In genomic region chr19:35757749-35758608, GRCh38 we compare ENCODE assay signal across 8 cellular contexts. TPM values are rescaled to one million over a fixed set of nuclear protein-coding genes. Genes with fewer than 3 reads are reported as not detected.
DNase-seq lines count a peak whose midpoint lies in the region; ATAC-seq, FAIRE-seq and TF ChIP-seq lines count a peak whose summit lies in the region.

TSS of gene PROSER3 (plus strand) at chr19:35758176. CDS start at chr19:35758216, 40 bp downstream.

- H3K9me3 ChIP-seq in HUES64 (ENCODE audit: insufficient read depth, low read depth, low read length) (no peaks in the 10 kb centered on the region), OCI-LY1 (ENCODE audit: low read length) (no peaks in the 10 kb centered on the region), mesodermal cell (ENCODE audit: control insufficient read depth, low read length) (no peaks in the 10 kb centered on the region)

- H3K27ac ChIP-seq in HUES64 (ENCODE audit: low read depth, low read length), result peak within 1 kb of the TSS; percentile 92
- H3K27ac ChIP-seq in OCI-LY1 (ENCODE audit: low read depth, low read length, poor library complexity, severe bottlenecking), result peak within 1 kb of the TSS; percentile 85
- H3K27ac ChIP-seq in mesodermal cell (ENCODE audit: low read depth, low read length, severe bottlenecking), result peak within 1 kb of the TSS; percentile 98

- H3K9me3 Mint-ChIP-seq in Calu3 (ENCODE audit: low read depth, unreplicated experiment), result no peaks in the 10 kb centered on the region

- H3K4me1 ChIP-seq in HUES64 (ENCODE audit: insufficient read depth, low read length), result peaks cover 9% of the 10 kb centered on the region; the same call in 1 of the 2 replicates
- peaks cover 21% of the 10 kb centered on the region for H3K4me1 ChIP-seq in OCI-LY1 (ENCODE audit: insufficient read depth, low read length, severe bottlenecking)
- peaks cover 18% of the 10 kb centered on the region for H3K4me1 ChIP-seq in mesodermal cell (ENCODE audit: control insufficient read depth, insufficient read depth, low read length, poor library complexity, severe bottlenecking)

- peaks cover 11% of the 10 kb centered on the region for H3K4me1 Mint-ChIP-seq in Calu3 (ENCODE audit: low read depth, unreplicated experiment)

- TF ChIP-seq CTCF in Calu3 (IDR thresholded peaks at IDR 0.05; ENCODE audit: unreplicated experiment), result no peak
- TF ChIP-seq CTCF in OCI-LY1 (IDR thresholded peaks at IDR 0.05; ENCODE audit: low read length), result no peak

- CTCF ChIA-PET in Calu3 (lab: Charles Lee), result no interaction called here

- H3K27me3 ChIP-seq in HUES64 (ENCODE audit: insufficient read depth, low read length), result peaks cover 19% of the 10 kb centered on the region
- H3K27me3 ChIP-seq in OCI-LY1 (ENCODE audit: insufficient read depth, low read length), result no peaks in the 10 kb centered on the region

- under 1% methylated on average over 53 of the region's 53 CpGs for WGBS in HUES64
- WGBS in mesodermal cell (ENCODE audit: insufficient coverage in 2 of 2), 2 experiments, result 0% methylated on average over 41 to 49 of the region's 53 CpGs

- intact Hi-C loops in Calu3 (cut with micrococcal nuclease; ENCODE audit: unreplicated experiment), result no loop called here

- H4K20me1 ChIP-seq in OCI-LY1 (ENCODE audit: insufficient read depth, low read length), result no peaks in the 10 kb centered on the region

- H3K4me3 Mint-ChIP-seq in Calu3 (ENCODE audit: low read depth, unreplicated experiment), result peak within 1 kb of the TSS; percentile 99

- FAIRE-seq in endometrium (lab: Jason Lieb, UNC), result peak; percentile 99

- DNase-seq in Calu3, result peak; percentile 99
- DNase-seq in activated CD8-positive, alpha-beta memory T cell treated with anti-CD3 and anti-CD28 coated beads, Interleukin-2, amount 50 U/mL, for 4 hours, result peak; percentile 98
- peak; percentile 96 to 99 for DNase-seq in stimulated activated CD8-positive, alpha-beta memory T cell treated with anti-CD3 and anti-CD28 coated beads, Interleukin-15, amount 100 ng/mL, for 4 hours (ENCODE audit: low read depth in 2 of 2)

- peak; percentile 97 for ATAC-seq in GM21447 (IDR thresholded peaks at IDR 0.05; ENCODE audit: unreplicated experiment)

- peak within 1 kb of the TSS; percentile 81 for H3K4me2 ChIP-seq in OCI-LY1 (ENCODE audit: low read length)

- H3K79me2 ChIP-seq in OCI-LY1 (ENCODE audit: insufficient read depth, low read length), result no peaks in the 10 kb centered on the region

- H3K4me3 ChIP-seq in HUES64 (ENCODE audit: low read length) (peak within 1 kb of the TSS; percentile 98), OCI-LY1 (ENCODE audit: low read depth, low read length, poor library complexity, severe bottlenecking) (peak within 1 kb of the TSS; percentile 92), mesodermal cell (ENCODE audit: extremely low read depth, insufficient read depth, low read length, poor library complexity, severe bottlenecking) (peak within 1 kb of the TSS; percentile 93)

- no peak within 1 kb of the TSS for H2AFZ ChIP-seq in OCI-LY1 (ENCODE audit: low read length)

- peaks cover 26% of the 10 kb centered on the region for H3K36me3 ChIP-seq in HUES64 (ENCODE audit: insufficient read depth, low read length)
- H3K36me3 ChIP-seq in OCI-LY1 (ENCODE audit: insufficient read depth, low read length), result peaks cover 25% of the 10 kb centered on the region
- H3K36me3 ChIP-seq in mesodermal cell (ENCODE audit: control insufficient read depth, insufficient read depth, low read length), result peaks cover 61% of the 10 kb centered on the region

- H3K27me3 Mint-ChIP-seq in Calu3 (ENCODE audit: unreplicated experiment), result no peaks in the 10 kb centered on the region

- peak within 1 kb of the TSS; percentile 100 for H3K27ac Mint-ChIP-seq in Calu3 (ENCODE audit: unreplicated experiment)

- H3F3A ChIP-seq in OCI-LY1 (ENCODE audit: insufficient read depth, low read length), result no peaks in the 10 kb centered on the region

- H3K9ac ChIP-seq in HUES64 (ENCODE audit: low read depth, low read length) (peak within 1 kb of the TSS; percentile 92), OCI-LY1 (ENCODE audit: low read length) (peak within 1 kb of the TSS; percentile 93)

- no peaks in the 10 kb centered on the region for H3K9me2 ChIP-seq in OCI-LY1 (ENCODE audit: low read depth, low read length)

- peaks cover 79% of the 10 kb centered on the region for H3K36me3 Mint-ChIP-seq in Calu3 (ENCODE audit: insufficient read depth, unreplicated experiment)

- TSS peak; percentile 67 for BruUV-seq in Calu3 (replicated peaks; lab: Mats Ljungman, UMichigan)

RNA-seq across cellular contexts. Expression of gene PROSER3, which starts in this region (rescaled TPM):
- 70.3 and 70.7 TPM in 2 replicates for total RNA-seq in Calu3 (2022)
- 13.1 TPM for polyA plus RNA-seq in HUES64 (2013, experiment 1 of 2)
- polyA plus RNA-seq in HUES64 (2013, experiment 2 of 2), result 21.7 TPM
- polyA plus RNA-seq in mesodermal cell (2013, experiment 1 of 2), result 27.4 TPM
- 27.4 TPM for polyA plus RNA-seq in mesodermal cell (2013, experiment 2 of 2)

Comparison
In these comparisons a context has a peak if more than half of its experiments do, and no peak if none do; other contexts are left out.
1. Peak in every context shown above with its lines: DNase-seq, ATAC-seq, H3K4me3 ChIP-seq and H3K27ac ChIP-seq.